Comparison of ENCODE assay signal across 1 cellular context in the genomic region with DNA sequence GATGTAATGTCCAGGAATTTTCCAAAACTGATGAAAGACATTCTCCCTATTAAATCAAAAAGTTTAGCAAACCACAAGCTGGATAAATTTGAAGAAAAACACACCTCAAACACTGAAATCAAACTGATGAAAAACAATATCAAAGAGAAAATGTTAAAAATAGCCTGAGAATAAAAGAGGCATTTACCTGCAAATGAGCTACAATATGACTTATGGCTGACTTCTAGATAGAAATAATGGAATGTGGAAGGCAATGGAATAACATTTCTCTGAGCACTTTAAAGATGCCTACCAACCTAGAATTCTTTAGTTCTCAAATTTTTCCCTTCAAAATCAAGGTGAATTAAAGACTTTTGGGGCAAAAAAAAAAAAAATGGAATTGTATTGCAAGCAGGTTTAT.
TF ChIP-seq lines count a peak whose summit lies in the region.

No MANE protein-coding gene starts in this region.

TF ChIP-seq in HEK293, 187 proteins besides CTCF, POLR2A, EP300 and RAD21:
- TF ChIP-seq, protein P1, sequence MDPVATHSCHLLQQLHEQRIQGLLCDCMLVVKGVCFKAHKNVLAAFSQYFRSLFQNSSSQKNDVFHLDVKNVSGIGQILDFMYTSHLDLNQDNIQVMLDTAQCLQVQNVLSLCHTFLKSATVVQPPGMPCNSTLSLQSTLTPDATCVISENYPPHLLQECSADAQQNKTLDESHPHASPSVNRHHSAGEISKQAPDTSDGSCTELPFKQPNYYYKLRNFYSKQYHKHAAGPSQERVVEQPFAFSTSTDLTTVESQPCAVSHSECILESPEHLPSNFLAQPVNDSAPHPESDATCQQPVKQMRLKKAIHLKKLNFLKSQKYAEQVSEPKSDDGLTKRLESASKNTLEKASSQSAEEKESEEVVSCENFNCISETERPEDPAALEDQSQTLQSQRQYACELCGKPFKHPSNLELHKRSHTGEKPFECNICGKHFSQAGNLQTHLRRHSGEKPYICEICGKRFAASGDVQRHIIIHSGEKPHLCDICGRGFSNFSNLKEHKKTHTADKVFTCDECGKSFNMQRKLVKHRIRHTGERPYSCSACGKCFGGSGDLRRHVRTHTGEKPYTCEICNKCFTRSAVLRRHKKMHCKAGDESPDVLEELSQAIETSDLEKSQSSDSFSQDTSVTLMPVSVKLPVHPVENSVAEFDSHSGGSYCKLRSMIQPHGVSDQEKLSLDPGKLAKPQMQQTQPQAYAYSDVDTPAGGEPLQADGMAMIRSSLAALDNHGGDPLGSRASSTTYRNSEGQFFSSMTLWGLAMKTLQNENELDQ (tag by site-specific recombination; IDR thresholded peaks at IDR 0.05; ENCODE audit: low read depth), result no peak
- TF ChIP-seq ZNF843 (tag by site-specific recombination; IDR thresholded peaks at IDR 0.05) (no peak), ZFP3 (tag by site-specific recombination; IDR thresholded peaks at IDR 0.05; ENCODE audit: low read depth) (no peak), ZNF510 (tag by site-specific recombination; IDR thresholded peaks at IDR 0.05; ENCODE audit: insufficient replicate concordance) (no peak), SETDB1 (IDR thresholded peaks at IDR 0.05; ENCODE audit: insufficient read length, low read length) (peak; percentile 63), SP7 (tag by site-specific recombination; IDR thresholded peaks at IDR 0.05) (no peak), ZBTB48 (tag by site-specific recombination; IDR thresholded peaks at IDR 0.05) (no peak)
- TF ChIP-seq, protein P2, sequence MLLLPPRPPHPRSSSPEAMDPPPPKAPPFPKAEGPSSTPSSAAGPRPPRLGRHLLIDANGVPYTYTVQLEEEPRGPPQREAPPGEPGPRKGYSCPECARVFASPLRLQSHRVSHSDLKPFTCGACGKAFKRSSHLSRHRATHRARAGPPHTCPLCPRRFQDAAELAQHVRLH (tag by site-specific recombination; IDR thresholded peaks at IDR 0.05), result no peak
